Comparison of ENCODE assay signal across 8 cellular contexts in genomic region chr19:19460761-19461265, GRCh38. TPM values are rescaled to one million over a fixed set of nuclear protein-coding genes. Genes with fewer than 3 reads are reported as not detected.
DNase-seq lines count a peak whose midpoint lies in the region; ATAC-seq, FAIRE-seq and TF ChIP-seq lines count a peak whose summit lies in the region.

No MANE protein-coding gene starts in this region.

- peak; percentile 9 for TF ChIP-seq POLR2A in GM18505 (IDR thresholded peaks at IDR 0.05; ENCODE audit: borderline replicate concordance, extremely low read depth, insufficient read depth, insufficient read length)

- ATAC-seq in GM18505 (IDR thresholded peaks at IDR 0.05; ENCODE audit: unreplicated experiment) (peak; percentile 46), T-helper 17 cell (peak; percentile 71), left lobe of liver (peak; percentile 50), GM21526 (IDR thresholded peaks at IDR 0.05; ENCODE audit: low FRiP score, unreplicated experiment) (no peak), GM18519 (IDR thresholded peaks at IDR 0.05; ENCODE audit: low FRiP score, unreplicated experiment) (no peak)

- H3K36me3 Mint-ChIP-seq in T-helper 17 cell (ENCODE audit: low read depth): peaks cover 5% of the 10 kb centered on the region
- peaks cover 9% of the 10 kb centered on the region for H3K36me3 Mint-ChIP-seq in astrocyte (ENCODE audit: low read depth, unreplicated experiment)

- no peaks in the 10 kb centered on the region for H3K27me3 Mint-ChIP-seq in T-helper 17 cell
- no peaks in the 10 kb centered on the region for H3K27me3 Mint-ChIP-seq in astrocyte (ENCODE audit: low read depth, unreplicated experiment)

- DNase-seq in T-helper 17 cell (peak; percentile 22 to 49 (median 42)), astrocyte (ENCODE audit: low read depth) (no peak), left lobe of liver (ENCODE audit: low spot score) (no peak), NCI-H1694 (lab: John Stamatoyannopoulos, UW) (no peak)
- peak; percentile 61 for DNase-seq in stimulated activated CD4-positive, alpha-beta T cell treated with anti-CD3 and anti-CD28 coated beads, Interleukin-2, amount 100 ng/mL, for 4 hours (ENCODE audit: low read depth)

- H3K36me3 ChIP-seq in astrocyte (ENCODE audit: insufficient read depth, low read length): peaks cover under 1% of the 10 kb centered on the region

- H3K9me3 ChIP-seq in T-helper 17 cell (ENCODE audit: control insufficient read depth, low read length, poor library complexity, severe bottlenecking) (no peaks in the 10 kb centered on the region), astrocyte (ENCODE audit: insufficient read depth, low read depth, low read length) (no peaks in the 10 kb centered on the region)

- peak overlapping the region; percentile 18 for H3K9ac ChIP-seq in astrocyte (ENCODE audit: low read length)

- H3K4me3 ChIP-seq in astrocyte (ENCODE audit: insufficient read depth, low read depth, low read length): no peak overlapping the region

- peak overlapping the region; percentile 63 for H3K4me2 ChIP-seq in astrocyte (ENCODE audit: low read length)

- peaks cover 67% of the 10 kb centered on the region for H3K4me1 Mint-ChIP-seq in T-helper 17 cell
- H3K4me1 Mint-ChIP-seq in astrocyte (ENCODE audit: low read depth, unreplicated experiment): peaks cover 67% of the 10 kb centered on the region

- no peaks in the 10 kb centered on the region for H3K27me3 ChIP-seq in astrocyte (ENCODE audit: insufficient read depth, low read length)

- H3K4me1 ChIP-seq in astrocyte (ENCODE audit: insufficient read depth, low read length): peaks cover 65% of the 10 kb centered on the region

- peaks cover 97% of the 10 kb centered on the region for H3K79me2 ChIP-seq in astrocyte (ENCODE audit: insufficient read depth, low read length)

- peaks cover 79% of the 10 kb centered on the region for H4K20me1 ChIP-seq in astrocyte (ENCODE audit: insufficient read depth, low read length)

- no peak overlapping the region for H2AFZ ChIP-seq in astrocyte (ENCODE audit: low read depth, low read length)

- H3K9me3 Mint-ChIP-seq in astrocyte (ENCODE audit: unreplicated experiment): no peaks in the 10 kb centered on the region

- H3K27ac Mint-ChIP-seq in T-helper 17 cell (peak overlapping the region; percentile 99), astrocyte (ENCODE audit: unreplicated experiment) (peak overlapping the region; percentile 88)

- no peak for FAIRE-seq in astrocyte (lab: Jason Lieb, UNC)

- H3K4me3 Mint-ChIP-seq in T-helper 17 cell: peak overlapping the region; percentile 96
- H3K4me3 Mint-ChIP-seq in astrocyte (ENCODE audit: unreplicated experiment): peak overlapping the region; percentile 61

- H3K27ac ChIP-seq in astrocyte (ENCODE audit: low read depth, low read length): peak overlapping the region; percentile 64

- no peak for TF ChIP-seq CTCF in astrocyte (IDR thresholded peaks at IDR 0.05; ENCODE audit: insufficient read depth, low read depth, low read length)

RNA-seq across cellular contexts. Expression of gene TSSK6, which starts 54.5 kb away (rescaled TPM):
- total RNA-seq in T-helper 17 cell (1 to 10 TPM; 3.8 to 3.9 TPM), astrocyte (1.8 TPM in 2 replicates), left lobe of liver (1.8 TPM)

RNA-seq across cellular contexts. Expression of gene NDUFA13, which starts 55.2 kb away (rescaled TPM):
- total RNA-seq in T-helper 17 cell (100 to 1,000 TPM; 175 to 195 TPM), astrocyte (311 and 347 TPM in 2 replicates), left lobe of liver (200 TPM)

RNA-seq across cellular contexts. Expression of gene GATAD2A, which starts 55.3 kb away (rescaled TPM):
- total RNA-seq in T-helper 17 cell (100 to 1,000 TPM; 129 to 153 TPM), astrocyte (143 and 163 TPM in 2 replicates), left lobe of liver (36.1 TPM)

Comparison
In these comparisons a context has a peak if more than half of its experiments do, and no peak if none do; other contexts are left out.
1. ATAC-seq: peak in GM18505 (single experiment), T-helper 17 cell (single experiment) and left lobe of liver (single experiment); none in GM21526 (single experiment) and GM18519 (single experiment).
2. DNase-seq: peak in T-helper 17 cell (3 of 3) and stimulated activated CD4-positive, alpha-beta T cell treated with anti-CD3 and anti-CD28 coated beads, Interleukin-2, amount 100 ng/mL, for 4 hours (single experiment); none in astrocyte (single experiment), left lobe of liver (single experiment) and NCI-H1694 (single experiment).